ENCODE assay signal across 24 cellular contexts in genomic region chrX:1417921-1418875, GRCh38. TPM values are rescaled to one million over a fixed set of nuclear protein-coding genes. Genes with fewer than 3 reads are reported as not detected.
DNase-seq lines count a peak whose midpoint lies in the region; ATAC-seq and TF ChIP-seq lines count a peak whose summit lies in the region.
"Had no signal": no experiment of that assay in that cellular context is flagged by ENCODE, and none has a peak within 500 bp of the region (broad histone marks: within the 10 kb centered on the region; RNA-seq: fewer than 3 reads in every experiment).

No MANE protein-coding gene starts in this region.

- no peak overlapping the region for H3K4me3 Mint-ChIP-seq in stimulated activated naive B cell treated with anti-CD40 and anti-IgM and Interleukin-4, amounts not matched to agents 10 μg/mL and 1 μg/mL and 100 μg/mL, for 72 hours
- no peak overlapping the region for H3K4me3 Mint-ChIP-seq in CD8-positive, alpha-beta T cell
- H3K4me3 Mint-ChIP-seq: activated CD4-positive, alpha-beta T cell treated with anti-CD3 and anti-CD28 coated beads for 36 hours; activated T-helper 17 cell treated with anti-CD3 and anti-CD28 coated beads, Interleukin-2, amount 50 U/mL, for 72 hours; natural killer cell; stimulated activated naive CD8-positive, alpha-beta T cell treated with anti-CD3 and anti-CD28 coated beads, Interleukin-15, amount 100 ng/mL, for 72 hours; T-helper 1 cell treated with Interleukin-12 subunit alpha and Interleukin-12 subunit beta and Interleukin-4 antibody, amounts not matched to agents 30 μg/mL and 1 μg/mL, for 36 hours had no signal

- no peak overlapping the region for H3K4me3 ChIP-seq in left ventricle myocardium inferior
- H3K4me3 ChIP-seq in CD8-positive, alpha-beta T cell (ENCODE audit: low read depth, low read length) = no peak overlapping the region
- H3K4me3 ChIP-seq: heart right ventricle, ovary, tibial artery had no signal

- H3K27ac Mint-ChIP-seq in stimulated activated naive B cell treated with anti-CD40 and anti-IgM and Interleukin-4, amounts not matched to agents 10 μg/mL and 1 μg/mL and 100 μg/mL, for 72 hours = peak overlapping the region; percentile 56
- H3K27ac Mint-ChIP-seq in CD8-positive, alpha-beta T cell = no peak overlapping the region
- H3K27ac Mint-ChIP-seq: activated CD4-positive, alpha-beta T cell treated with anti-CD3 and anti-CD28 coated beads for 36 hours; activated T-helper 17 cell treated with anti-CD3 and anti-CD28 coated beads, Interleukin-2, amount 50 U/mL, for 72 hours; natural killer cell; stimulated activated naive CD8-positive, alpha-beta T cell treated with anti-CD3 and anti-CD28 coated beads, Interleukin-15, amount 100 ng/mL, for 72 hours; T-helper 1 cell treated with Interleukin-12 subunit alpha and Interleukin-12 subunit beta and Interleukin-4 antibody, amounts not matched to agents 30 μg/mL and 1 μg/mL, for 36 hours had no signal

- peak; percentile 69 for DNase-seq in cardiac septum (ENCODE audit: low spot score)
- no peak for DNase-seq in left ventricle myocardium inferior
- DNase-seq in HT-29 (ENCODE audit: low spot score) = peak; percentile 28
- peak; percentile 3 for DNase-seq in iPS-NIHi11 (ENCODE audit: low spot score)
- no peak for DNase-seq in stimulated activated naive B cell treated with anti-CD40 and anti-IgM and Interleukin-4, amounts not matched to agents 10 μg/mL and 1 μg/mL and 100 μg/mL, for 72 hours
- DNase-seq in CD8-positive, alpha-beta T cell = no peak
- DNase-seq: activated CD4-positive, alpha-beta T cell treated with anti-CD3 and anti-CD28 coated beads for 36 hours; C1 segment of cervical spinal cord; Calu3; heart right ventricle; Kasumi-1; MV-4-11; natural killer cell; NCI-H2171 treated with DMSO at 0.1 percent for 48 hours; NCI-H524 treated with DMSO at 0.1 percent for 48 hours; NK-92 treated with Interleukin-12 subunit alpha and Interleukin-12 subunit beta, amount 100 ng/mL, for 24 hours; stimulated activated naive CD8-positive, alpha-beta T cell treated with anti-CD3 and anti-CD28 coated beads, Interleukin-15, amount 100 ng/mL, for 72 hours had no signal

- no peak for ATAC-seq in stimulated activated naive B cell treated with anti-CD40 and anti-IgM and Interleukin-4, amounts not matched to agents 10 μg/mL and 1 μg/mL and 100 μg/mL, for 72 hours (replicated peaks)
- ATAC-seq in HG02970 (IDR thresholded peaks at IDR 0.05; ENCODE audit: low FRiP score, unreplicated experiment) (no peak), GM19467 (IDR thresholded peaks at IDR 0.05; ENCODE audit: unreplicated experiment) (no peak)
- no peak for ATAC-seq in CD8-positive, alpha-beta T cell
- ATAC-seq: activated CD4-positive, alpha-beta T cell treated with anti-CD3 and anti-CD28 coated beads for 36 hours; activated T-helper 17 cell treated with anti-CD3 and anti-CD28 coated beads, Interleukin-2, amount 50 U/mL, for 72 hours had no signal

- H3K4me1 ChIP-seq in left ventricle myocardium inferior = no peaks in the 10 kb centered on the region
- H3K4me1 ChIP-seq in CD8-positive, alpha-beta T cell (ENCODE audit: insufficient read depth, low read length) = no peaks in the 10 kb centered on the region
- H3K4me1 ChIP-seq: heart right ventricle, tibial artery had no signal

- CTCF ChIA-PET in CD8-positive, alpha-beta T cell (lab: Charles Lee) = no interaction called here

- H3K36me3 ChIP-seq in left ventricle myocardium inferior = peaks cover 56% of the 10 kb centered on the region
- H3K36me3 ChIP-seq in CD8-positive, alpha-beta T cell (ENCODE audit: insufficient read depth, low read length) = peaks cover 5% of the 10 kb centered on the region
- H3K36me3 ChIP-seq: ovary had no signal

- H3K4me1 Mint-ChIP-seq in stimulated activated naive B cell treated with anti-CD40 and anti-IgM and Interleukin-4, amounts not matched to agents 10 μg/mL and 1 μg/mL and 100 μg/mL, for 72 hours = peaks cover 8 to 19% of the 10 kb centered on the region in 2 donors
- no peaks in the 10 kb centered on the region for H3K4me1 Mint-ChIP-seq in CD8-positive, alpha-beta T cell (ENCODE audit: low read depth)
- H3K4me1 Mint-ChIP-seq: activated CD4-positive, alpha-beta T cell treated with anti-CD3 and anti-CD28 coated beads for 36 hours; stimulated activated naive CD8-positive, alpha-beta T cell treated with anti-CD3 and anti-CD28 coated beads, Interleukin-15, amount 100 ng/mL, for 72 hours had no signal

- no peak overlapping the region for H3K27ac ChIP-seq in left ventricle myocardium inferior (replicated peaks)
- no peak overlapping the region for H3K27ac ChIP-seq in CD8-positive, alpha-beta T cell (ENCODE audit: low read depth, low read length)
- H3K27ac ChIP-seq: epithelial cell of prostate, heart right ventricle, ovary, tibial artery had no signal

- TF ChIP-seq CTCF in left ventricle myocardium inferior (IDR thresholded peaks at IDR 0.05; ENCODE audit: borderline replicate concordance) = no peak
- no peak for TF ChIP-seq CTCF in CD8-positive, alpha-beta T cell (IDR thresholded peaks at IDR 0.05)

- POLR2A ChIA-PET in CD8-positive, alpha-beta T cell (lab: Charles Lee) = no interaction called here

- no peaks in the 10 kb centered on the region for H3K27me3 ChIP-seq in left ventricle myocardium inferior (ENCODE audit: low read depth)
- no peaks in the 10 kb centered on the region for H3K27me3 ChIP-seq in CD8-positive, alpha-beta T cell (ENCODE audit: insufficient read depth, low read length)
- H3K27me3 ChIP-seq: heart right ventricle, ovary, tibial artery had no signal

- peaks cover 24% of the 10 kb centered on the region for H3K9me3 ChIP-seq in left ventricle myocardium inferior (replicated peaks)
- H3K9me3 ChIP-seq in CD8-positive, alpha-beta T cell (ENCODE audit: low read length) = peaks cover 11% of the 10 kb centered on the region

- H3K9me3 Mint-ChIP-seq in stimulated activated naive B cell treated with anti-CD40 and anti-IgM and Interleukin-4, amounts not matched to agents 10 μg/mL and 1 μg/mL and 100 μg/mL, for 72 hours = peaks cover 6 to 8% of the 10 kb centered on the region in 2 donors
- peaks cover 3% of the 10 kb centered on the region for H3K9me3 Mint-ChIP-seq in CD8-positive, alpha-beta T cell
- H3K9me3 Mint-ChIP-seq: activated T-helper 17 cell treated with anti-CD3 and anti-CD28 coated beads, Interleukin-2, amount 50 U/mL, for 72 hours had no signal

- no peaks in the 10 kb centered on the region for H3K27me3 Mint-ChIP-seq in stimulated activated naive B cell treated with anti-CD40 and anti-IgM and Interleukin-4, amounts not matched to agents 10 μg/mL and 1 μg/mL and 100 μg/mL, for 72 hours
- no peaks in the 10 kb centered on the region for H3K27me3 Mint-ChIP-seq in CD8-positive, alpha-beta T cell (ENCODE audit: low read depth)
- H3K27me3 Mint-ChIP-seq: activated CD4-positive, alpha-beta T cell treated with anti-CD3 and anti-CD28 coated beads for 36 hours; activated T-helper 17 cell treated with anti-CD3 and anti-CD28 coated beads, Interleukin-2, amount 50 U/mL, for 72 hours; stimulated activated naive CD8-positive, alpha-beta T cell treated with anti-CD3 and anti-CD28 coated beads, Interleukin-15, amount 100 ng/mL, for 72 hours had no signal

- intact Hi-C loops in cardiac septum (cut with DNase I) = no loop called here
- intact Hi-C loops in left ventricle myocardium inferior (cut with micrococcal nuclease) = no loop called here
- intact Hi-C loops in CD8-positive, alpha-beta T cell (cut with DNase I, micrococcal nuclease) = no loop called here

- peaks cover 43 to 45% of the 10 kb centered on the region in 2 donors for H3K36me3 Mint-ChIP-seq in stimulated activated naive B cell treated with anti-CD40 and anti-IgM and Interleukin-4, amounts not matched to agents 10 μg/mL and 1 μg/mL and 100 μg/mL, for 72 hours
- H3K36me3 Mint-ChIP-seq in CD8-positive, alpha-beta T cell = peaks cover 46% of the 10 kb centered on the region

RNA-seq across cellular contexts. Expression of gene SLC25A6, which starts 26.3 kb away (rescaled TPM):
- 147 TPM for total RNA-seq in cardiac septum
- 158 TPM for total RNA-seq in left ventricle myocardium inferior
- 299 and 300 TPM in 2 replicates for total RNA-seq in HT-29 (2014; rRNA removed; shearing (Covaris generic))
- total RNA-seq in CD8-positive, alpha-beta T cell = 100 to 1,000 TPM; 382 to 404 TPM

RNA-seq across cellular contexts. Expression of gene ASMTL, which starts 34.5 kb away (rescaled TPM):
- total RNA-seq in cardiac septum = 26.8 TPM
- 36.5 TPM for total RNA-seq in left ventricle myocardium inferior
- total RNA-seq in HT-29 (2014; rRNA removed; shearing (Covaris generic)) = 11.6 and 15.2 TPM in 2 replicates
- 10 to 100 TPM; 55.4 to 66.8 TPM for total RNA-seq in CD8-positive, alpha-beta T cell

Comparison
In these comparisons a context has a peak if more than half of its experiments do, and no peak if none do; other contexts are left out.
1. DNase-seq: peak in cardiac septum (single experiment), HT-29 (single experiment) and iPS-NIHi11 (single experiment); none in left ventricle myocardium inferior (single experiment), stimulated activated naive B cell treated with anti-CD40 and anti-IgM and Interleukin-4, amounts not matched to agents 10 μg/mL and 1 μg/mL and 100 μg/mL, for 72 hours (single experiment) and CD8-positive, alpha-beta T cell (0 of 7).